Comparison of ENCODE assay signal across 3 cellular contexts in genomic region chr3:195713150-195713549, GRCh38. TPM values are rescaled to one million over a fixed set of nuclear protein-coding genes. Genes with fewer than 3 reads are reported as not detected.
"Had no signal": no experiment of that assay in that cellular context is flagged by ENCODE, and none has a peak within 500 bp of the region (broad histone marks: within the 10 kb centered on the region; RNA-seq: fewer than 3 reads in every experiment).

No MANE protein-coding gene starts in this region.

RNA-seq across cellular contexts. Expression of gene MUC20, which starts 7.6 kb away (rescaled TPM):
- total RNA-seq: GM23248, H9, IMR-90 had no signal
- polyA plus RNA-seq: GM23248 had no signal
